ENCODE assay signal across 14 cellular contexts in the genomic region with DNA sequence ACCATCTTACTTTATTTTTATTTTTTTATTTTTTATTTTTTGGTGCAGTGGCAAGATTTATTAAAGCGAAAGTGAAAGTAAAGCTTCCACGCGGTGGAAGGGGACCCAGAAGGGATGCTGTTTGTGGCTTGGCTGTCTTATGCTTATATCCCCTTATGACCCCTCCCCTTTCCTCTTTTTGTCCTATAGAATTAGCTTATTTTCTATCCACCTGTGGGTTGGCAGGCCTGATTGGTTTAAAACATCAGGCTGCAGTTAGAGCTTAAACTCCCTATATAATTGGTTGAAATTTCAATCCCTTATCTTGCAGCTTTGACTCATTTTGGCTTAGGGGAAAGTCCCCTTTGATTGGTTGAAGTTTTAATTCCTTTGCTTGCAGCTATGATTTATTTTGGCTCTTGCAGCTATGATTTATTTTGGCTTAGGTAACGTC. TPM values are rescaled to one million over a fixed set of nuclear protein-coding genes. Genes with fewer than 3 reads are reported as not detected.
A peak's percentile ranks its signal among the peaks of the same experiment; 100 is the strongest.
DNase-seq lines count a peak whose midpoint lies in the region; ATAC-seq and TF ChIP-seq lines count a peak whose summit lies in the region.
"Had no signal": no experiment of that assay in that cellular context is flagged by ENCODE, and none has a peak within 500 bp of the region (broad histone marks: within the 10 kb centered on the region; RNA-seq: fewer than 3 reads in every experiment).

No MANE protein-coding gene starts in this region.

- no peaks in the 10 kb centered on the region for H3K9me3 ChIP-seq in breast epithelium
- H3K9me3 ChIP-seq in spleen: peaks cover 0 to 2% (median 0%) of the 10 kb centered on the region in 8 donors
- no peaks in the 10 kb centered on the region for H3K9me3 ChIP-seq in effector memory CD4-positive, alpha-beta T cell (ENCODE audit: control insufficient read depth, low read length)
- H3K9me3 ChIP-seq: body of pancreas, prostate gland, suprapubic skin had no signal

- no peak overlapping the region for H3K4me3 Mint-ChIP-seq in MCF 10A (ENCODE audit: unreplicated experiment)
- peak overlapping the region; percentile 49 to 54 for H3K4me3 Mint-ChIP-seq in effector memory CD8-positive, alpha-beta T cell

- H3K4me1 ChIP-seq in breast epithelium: no peaks in the 10 kb centered on the region
- peaks cover 0 to 20% (median 6%) of the 10 kb centered on the region in 6 donors for H3K4me1 ChIP-seq in spleen
- no peaks in the 10 kb centered on the region for H3K4me1 ChIP-seq in effector memory CD4-positive, alpha-beta T cell (ENCODE audit: control insufficient read depth, insufficient read depth, low read length, poor library complexity, severe bottlenecking)
- H3K4me1 ChIP-seq: BLaER1, body of pancreas, prostate gland had no signal

- BruUV-seq in MCF 10A (replicated peaks; lab: Mats Ljungman, UMichigan): no TSS peak

- no peaks in the 10 kb centered on the region for H3K27me3 Mint-ChIP-seq in MCF 10A (ENCODE audit: insufficient read depth, unreplicated experiment)
- no peaks in the 10 kb centered on the region for H3K27me3 Mint-ChIP-seq in effector memory CD8-positive, alpha-beta T cell

- CTCF ChIA-PET in MCF 10A (lab: Yijun Ruan, JAX): interaction anchor here (0.5 to 1.5 kb wide), 8 partner anchors 9 to 136 kb away, joined by 3 to 7 read pairs (median 3); partner anchors contain the start of gene REXO2

- TF ChIP-seq CTCF in breast epithelium (IDR thresholded peaks at IDR 0.05) (no peak), MCF 10A (IDR thresholded peaks at IDR 0.05; ENCODE audit: unreplicated experiment) (no peak), NB4 (IDR thresholded peaks at IDR 0.05; ENCODE audit: low read depth, low read length) (no peak), spleen (IDR thresholded peaks at IDR 0.05 in 8 of 11, conservative IDR thresholded peaks at IDR 0.05 in 3 of 11) (no peak)

- peaks cover 5% of the 10 kb centered on the region for H3K4me1 Mint-ChIP-seq in MCF 10A (ENCODE audit: insufficient read depth, unreplicated experiment)
- peaks cover 3 to 6% of the 10 kb centered on the region in 2 donors for H3K4me1 Mint-ChIP-seq in effector memory CD8-positive, alpha-beta T cell (ENCODE audit: low read depth in 2 of 2)

- ATAC-seq in effector memory CD8-positive, alpha-beta T cell (replicated peaks): peak; percentile 47
- ATAC-seq: body of pancreas had no signal

- H3K4me3 ChIP-seq in breast epithelium (peak overlapping the region in 2 of 3 donors; percentile 26 to 42), NB4 (ENCODE audit: low read depth, low read length) (no peak overlapping the region), spleen (peak overlapping the region in 6 of 8 donors; percentile 12 to 53 (median 16))
- no peak overlapping the region for H3K4me3 ChIP-seq in effector memory CD4-positive, alpha-beta T cell (ENCODE audit: insufficient read depth, low read depth, low read length, poor library complexity, severe bottlenecking)
- H3K4me3 ChIP-seq: BLaER1, body of pancreas, prostate gland, suprapubic skin had no signal

- no peak for TF ChIP-seq POLR2A in breast epithelium (IDR thresholded peaks at IDR 0.05)
- TF ChIP-seq POLR2A in NB4 (IDR thresholded peaks at IDR 0.05; ENCODE audit: extremely low read depth, insufficient read length): no peak
- no peak for TF ChIP-seq POLR2A in spleen (IDR thresholded peaks at IDR 0.05)

- H3K36me3 ChIP-seq in breast epithelium (no peaks in the 10 kb centered on the region), spleen (no peaks in the 10 kb centered on the region)
- no peaks in the 10 kb centered on the region for H3K36me3 ChIP-seq in effector memory CD4-positive, alpha-beta T cell (ENCODE audit: control insufficient read depth, insufficient read depth, low read length)
- H3K36me3 ChIP-seq: BLaER1, prostate gland, suprapubic skin had no signal

- no peak overlapping the region for H3K27ac Mint-ChIP-seq in MCF 10A (ENCODE audit: low read depth, unreplicated experiment)
- no peak overlapping the region for H3K27ac Mint-ChIP-seq in effector memory CD8-positive, alpha-beta T cell

- H3K9me3 Mint-ChIP-seq in MCF 10A (ENCODE audit: unreplicated experiment): no peaks in the 10 kb centered on the region
- no peaks in the 10 kb centered on the region for H3K9me3 Mint-ChIP-seq in effector memory CD8-positive, alpha-beta T cell

- no peak overlapping the region for H3K27ac ChIP-seq in breast epithelium
- peak overlapping the region in 1 of 8 donors; percentile 21 for H3K27ac ChIP-seq in spleen
- H3K27ac ChIP-seq in effector memory CD4-positive, alpha-beta T cell (ENCODE audit: insufficient read depth, low read length, poor library complexity, severe bottlenecking): no peak overlapping the region
- H3K27ac ChIP-seq: BLaER1, body of pancreas, KMS-11, prostate gland, suprapubic skin had no signal

- H3K36me3 Mint-ChIP-seq in MCF 10A (ENCODE audit: insufficient read depth, unreplicated experiment): no peaks in the 10 kb centered on the region
- H3K36me3 Mint-ChIP-seq in effector memory CD8-positive, alpha-beta T cell (ENCODE audit: insufficient read depth): peaks cover 8% of the 10 kb centered on the region

- DNase-seq in breast epithelium (ENCODE audit: low spot score in 2 of 2) (no peak), MCF 10A (ENCODE audit: unreplicated experiment) (no peak), NB4 (ENCODE audit: low read depth) (peak; percentile 23), spleen (no peak), 8988T (no peak), SK-N-DZ (ENCODE audit: low spot score) (no peak)
- peak in 1 of 3 experiments; percentile 3 for DNase-seq in effector memory CD8-positive, alpha-beta T cell
- no peak for DNase-seq in effector memory CD4-positive, alpha-beta T cell
- DNase-seq: body of pancreas, NCI-H524 had no signal

- WGBS in spleen, 5 donors: 36 to 61% (median 43%) methylated on average over 4 of the region's 4 CpGs

- H3K27me3 ChIP-seq in breast epithelium: no peaks in the 10 kb centered on the region
- no peaks in the 10 kb centered on the region for H3K27me3 ChIP-seq in spleen (replicated peaks in 1 of 7)
- no peaks in the 10 kb centered on the region for H3K27me3 ChIP-seq in effector memory CD4-positive, alpha-beta T cell (replicated peaks; ENCODE audit: control insufficient read depth, insufficient read depth, low read length, poor library complexity, severe bottlenecking)
- H3K27me3 ChIP-seq: BLaER1, body of pancreas, suprapubic skin had no signal

- POLR2A ChIA-PET in MCF 10A (lab: Yijun Ruan, JAX): interaction anchor here (1.1 to 1.4 kb wide), 3 partner anchors 49 to 101 kb away, joined by 3 to 7 read pairs (median 3); partner anchors contain the start of gene REXO2

- intact Hi-C loops in breast epithelium (cut with DNase I; ENCODE audit: low total_unique reads): loop anchor here (10.0 kb wide), 1 partner anchor 1608 kb away; no protein-coding TSS in a partner anchor
- intact Hi-C loops in MCF 10A (cut with micrococcal nuclease): loop anchor here (10.0 kb wide), 1 partner anchor 418 kb away; no protein-coding TSS in a partner anchor
- intact Hi-C loops in spleen (cut with DNase I; ENCODE audit: low total_unique reads): loop anchor here (10.0 kb wide), 1 partner anchor 418 kb away; no protein-coding TSS in a partner anchor

RNA-seq across cellular contexts. Expression of gene NNMT, which starts 50.5 kb away (rescaled TPM):
- total RNA-seq in breast epithelium (1,000 to 10,000 TPM in 2 of 3 donors, 100 to 1,000 TPM in 1; 987 to 2,750 (median 1,078) TPM), MCF 10A (2022) (429 and 638 TPM in 2 replicates), spleen (100 to 1,000 TPM; 131 to 324 (median 200) TPM)
- 100 to 1,000 TPM; 222 to 265 (median 236) TPM for polyA plus RNA-seq in spleen
- not detected in 2 replicates for polyA plus RNA-seq in SK-N-DZ (2014; cell fraction: cytosol; rRNA removed)
- not detected in 2 replicates for polyA plus RNA-seq in SK-N-DZ (2014; cell fraction: nucleus; rRNA removed)

RNA-seq across cellular contexts. Expression of gene C11orf71, which starts 53.6 kb away (rescaled TPM):
- total RNA-seq in breast epithelium (10 to 100 TPM in 2 of 3 donors, 1 to 10 TPM in 1; 7.9 to 13.2 (median 10.2) TPM), MCF 10A (2022) (3.9 and 5.6 TPM in 2 replicates), spleen (10 to 100 TPM in 4 of 7 donors, 1 to 10 TPM in 3; 6.9 to 13.9 (median 10.4) TPM)
- 10 to 100 TPM; 12.1 to 15.2 (median 14.4) TPM for polyA plus RNA-seq in spleen
- 5.2 and 6.8 TPM in 2 replicates for polyA plus RNA-seq in SK-N-DZ (2014; cell fraction: cytosol; rRNA removed)
- polyA plus RNA-seq in SK-N-DZ (2014; cell fraction: nucleus; rRNA removed): 5.9 and 7.1 TPM in 2 replicates

RNA-seq across cellular contexts. Expression of gene RBM7, which starts 53.7 kb away (rescaled TPM):
- total RNA-seq in breast epithelium (10 to 100 TPM; 14.7 to 29.7 (median 25.2) TPM), MCF 10A (2022) (42.7 and 46.4 TPM in 2 replicates), spleen (10 to 100 TPM; 20.8 to 35.3 (median 25.9) TPM)
- polyA plus RNA-seq in spleen: 10 to 100 TPM in 2 of 3 donors, 1 to 10 TPM in 1; 8.0 to 15.3 (median 10.6) TPM
- polyA plus RNA-seq in SK-N-DZ (2014; cell fraction: cytosol; rRNA removed): 9.0 and 9.8 TPM in 2 replicates
- polyA plus RNA-seq in SK-N-DZ (2014; cell fraction: nucleus; rRNA removed): 4.3 and 4.5 TPM in 2 replicates

Comparison
In these comparisons a context has a peak if more than half of its experiments do, and no peak if none do; other contexts are left out.
1. H3K4me3 ChIP-seq: peak in breast epithelium (2 of 3) and spleen (6 of 8); none in NB4 (single experiment) and effector memory CD4-positive, alpha-beta T cell (single experiment).